Comparison of ENCODE assay signal across 8 cellular contexts in genomic region chr2:112623913-112624777, GRCh38. TPM values are rescaled to one million over a fixed set of nuclear protein-coding genes. Genes with fewer than 3 reads are reported as not detected.
A peak's percentile ranks its signal among the peaks of the same experiment; 100 is the strongest.
DNase-seq lines count a peak whose midpoint lies in the region; ATAC-seq and TF ChIP-seq lines count a peak whose summit lies in the region.

No MANE protein-coding gene starts in this region.

- POLR2A ChIA-PET in CD4-positive, alpha-beta memory T cell (lab: Charles Lee; ENCODE audit: partially characterized antibody) = interaction anchor here (0.7 to 15.6 kb wide), 13 partner anchors 12 to 144 kb away, joined by 3 to 521 read pairs (median 4); partner anchors contain the start of genes CHCHD5 and SLC20A1

- no peak for ATAC-seq in lung (ENCODE audit: insufficient read depth, low FRiP score)
- ATAC-seq in upper lobe of right lung = peak; percentile 42
- no peak for ATAC-seq in GM19397 (IDR thresholded peaks at IDR 0.05; ENCODE audit: unreplicated experiment)

- peaks cover 50% of the 10 kb centered on the region for H3K4me1 ChIP-seq in CD4-positive, alpha-beta memory T cell (ENCODE audit: insufficient read depth, low read length)
- peaks cover 0 to 7% of the 10 kb centered on the region in 2 donors for H3K4me1 ChIP-seq in lung (ENCODE audit: control insufficient read depth in 2 of 2, insufficient read depth in 2 of 2, low read length in 2 of 2)
- peaks cover 30% of the 10 kb centered on the region for H3K4me1 ChIP-seq in upper lobe of right lung

- H3K4me3 Mint-ChIP-seq in CD4-positive, alpha-beta memory T cell = peak overlapping the region in 7 of 8 donors; percentile 5 to 76 (median 50)

- H3K9me3 Mint-ChIP-seq in CD4-positive, alpha-beta memory T cell = no peaks in the 10 kb centered on the region

- no peaks in the 10 kb centered on the region for H3K9me3 ChIP-seq in CD4-positive, alpha-beta memory T cell (ENCODE audit: control insufficient read depth in 1 of 2, low read length in 2 of 2)
- no peaks in the 10 kb centered on the region for H3K9me3 ChIP-seq in lung (ENCODE audit: control insufficient read depth in 2 of 2, insufficient read depth in 1 of 2, low read length in 1 of 2)
- H3K9me3 ChIP-seq in upper lobe of right lung = no peaks in the 10 kb centered on the region

- H3K27ac Mint-ChIP-seq in CD4-positive, alpha-beta memory T cell = peak overlapping the region; percentile 44 to 87 (median 82)

- CTCF ChIA-PET in CD4-positive, alpha-beta memory T cell (lab: Charles Lee; ENCODE audit: partially characterized antibody) = interaction anchor here (1.0 to 14.0 kb wide), 17 partner anchors 11 to 129 kb away, joined by 3 to 319 read pairs (median 5); partner anchors contain the start of gene SLC20A1

- H3K4me3 ChIP-seq in CD4-positive, alpha-beta memory T cell (ENCODE audit: low read length in 2 of 2) = peak overlapping the region in 1 of 2 donors; percentile 28
- no peak overlapping the region for H3K4me3 ChIP-seq in lung
- no peak overlapping the region for H3K4me3 ChIP-seq in upper lobe of right lung

- WGBS in lung, 2 donors = 75 to 76% methylated on average over 11 of the region's 11 CpGs

- no peaks in the 10 kb centered on the region for H3K27me3 ChIP-seq in CD4-positive, alpha-beta memory T cell (ENCODE audit: insufficient read depth, low read length)
- H3K27me3 ChIP-seq in lung (ENCODE audit: control insufficient read depth, insufficient read depth) (no peaks in the 10 kb centered on the region), upper lobe of right lung (no peaks in the 10 kb centered on the region)

- DNase-seq in CD4-positive, alpha-beta memory T cell = peak; percentile 53 to 88 (median 59)
- DNase-seq in HCEC 1CT = peak; percentile 89
- DNase-seq in T-helper 1 cell = peak; percentile 19 to 91 (median 41)
- DNase-seq in activated naive CD8-positive, alpha-beta T cell treated with anti-CD3 and anti-CD28 coated beads, Interleukin-2, amount 50 U/mL, for 16 hours (ENCODE audit: low read depth, low spot score) = peak; percentile 38
- DNase-seq in lung (ENCODE audit: low spot score) = peak; percentile 48
- peak; percentile 62 for DNase-seq in upper lobe of right lung
- DNase-seq in NCI-H2227 treated with DMSO at 0.1 percent for 48 hours (lab: John Stamatoyannopoulos, UW) = no peak

- no peak for TF ChIP-seq CTCF in lung (IDR thresholded peaks at IDR 0.05; ENCODE audit: control extremely low read depth, extremely low read depth)
- TF ChIP-seq CTCF in upper lobe of right lung (IDR thresholded peaks at IDR 0.05) = no peak

- no peaks in the 10 kb centered on the region for H3K36me3 ChIP-seq in CD4-positive, alpha-beta memory T cell (ENCODE audit: insufficient read depth, low read length)
- no peaks in the 10 kb centered on the region for H3K36me3 ChIP-seq in lung (ENCODE audit: control insufficient read depth in 2 of 2, insufficient read depth in 2 of 2, low read length in 2 of 2)
- H3K36me3 ChIP-seq in upper lobe of right lung = no peaks in the 10 kb centered on the region

- H3K27ac ChIP-seq in CD4-positive, alpha-beta memory T cell (ENCODE audit: low read depth, low read length) = no peak overlapping the region
- H3K27ac ChIP-seq in lung (ENCODE audit: low read depth in 1 of 2, low read length in 1 of 2) (no peak overlapping the region), upper lobe of right lung (peak overlapping the region; percentile 19)

- intact Hi-C loops in CD4-positive, alpha-beta memory T cell (cut with micrococcal nuclease) = no loop called here
- intact Hi-C loops in upper lobe of right lung (cut with DNase I) = no loop called here

- no peaks in the 10 kb centered on the region for H3K27me3 Mint-ChIP-seq in CD4-positive, alpha-beta memory T cell

- no peaks in the 10 kb centered on the region for H3K36me3 Mint-ChIP-seq in CD4-positive, alpha-beta memory T cell

- peaks cover 19 to 56% (median 37%) of the 10 kb centered on the region in 4 donors for H3K4me1 Mint-ChIP-seq in CD4-positive, alpha-beta memory T cell

RNA-seq across cellular contexts. Expression of gene SLC20A1, which starts 21.6 kb away (rescaled TPM):
- total RNA-seq in CD4-positive, alpha-beta memory T cell = 10 to 100 TPM; 93.5 to 94.0 TPM
- 10 to 100 TPM; 25.5 to 36.7 TPM for polyA plus RNA-seq in CD4-positive, alpha-beta memory T cell
- total RNA-seq in lung (10 to 100 TPM; 34.8 to 51.4 TPM), upper lobe of right lung (59.4 TPM)
- 10 to 100 TPM; 26.2 to 42.3 TPM for polyA plus RNA-seq in lung

RNA-seq across cellular contexts. Expression of gene CHCHD5, which starts 39.7 kb away (rescaled TPM):
- total RNA-seq in CD4-positive, alpha-beta memory T cell = 10 to 100 TPM; 23.3 to 24.9 TPM
- 10 to 100 TPM; 40.2 to 71.1 TPM for polyA plus RNA-seq in CD4-positive, alpha-beta memory T cell
- total RNA-seq in lung = 10 to 100 TPM in 1 of 2 donors, 1 to 10 TPM in 1; 3.0 to 46.6 TPM
- 10 to 100 TPM; 43.4 to 45.5 TPM for polyA plus RNA-seq in lung
- total RNA-seq in upper lobe of right lung = 23.9 TPM
